In the genomic region with DNA sequence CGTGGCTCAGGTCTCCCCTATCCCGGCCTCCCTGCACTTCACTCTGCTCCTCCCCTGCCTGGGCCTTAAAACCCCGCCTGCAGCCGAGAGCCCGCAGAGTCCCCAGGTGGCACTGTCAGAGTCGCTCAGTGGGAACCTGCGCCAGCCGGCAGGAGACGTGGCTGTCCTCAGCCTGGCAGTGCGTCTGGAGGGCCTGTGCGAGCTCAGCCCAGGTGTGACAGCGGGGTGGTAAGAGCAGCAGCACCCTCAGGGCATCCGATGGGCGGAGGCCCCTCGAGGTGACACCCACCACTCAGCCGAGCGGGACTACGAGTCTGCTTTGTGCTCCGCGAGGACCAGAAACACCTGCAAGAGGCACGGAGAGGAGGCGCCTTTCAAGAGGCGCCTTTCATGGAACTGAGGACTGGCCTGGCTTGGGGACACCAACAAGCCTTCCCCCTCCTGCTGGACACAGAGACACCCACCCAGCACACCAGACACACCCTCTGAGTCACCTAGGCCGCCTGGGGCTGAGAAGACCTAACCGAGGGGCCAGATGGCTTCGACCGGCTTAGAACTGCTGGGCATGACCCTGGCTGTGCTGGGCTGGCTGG, we compare ENCODE assay signal across 1 cellular context.
TF ChIP-seq lines count a peak whose summit lies in the region.

A gene with protein sequence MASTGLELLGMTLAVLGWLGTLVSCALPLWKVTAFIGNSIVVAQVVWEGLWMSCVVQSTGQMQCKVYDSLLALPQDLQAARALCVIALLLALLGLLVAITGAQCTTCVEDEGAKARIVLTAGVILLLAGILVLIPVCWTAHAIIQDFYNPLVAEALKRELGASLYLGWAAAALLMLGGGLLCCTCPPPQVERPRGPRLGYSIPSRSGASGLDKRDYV (plus strand): TSS at position 96 of the 593 bp plus-strand sequence. CDS start 440 bp downstream, at position 536.

TF ChIP-seq in HepG2, 621 proteins besides CTCF, POLR2A, EP300 and RAD21 (continued from another document):
- TF ChIP-seq, protein P1, sequence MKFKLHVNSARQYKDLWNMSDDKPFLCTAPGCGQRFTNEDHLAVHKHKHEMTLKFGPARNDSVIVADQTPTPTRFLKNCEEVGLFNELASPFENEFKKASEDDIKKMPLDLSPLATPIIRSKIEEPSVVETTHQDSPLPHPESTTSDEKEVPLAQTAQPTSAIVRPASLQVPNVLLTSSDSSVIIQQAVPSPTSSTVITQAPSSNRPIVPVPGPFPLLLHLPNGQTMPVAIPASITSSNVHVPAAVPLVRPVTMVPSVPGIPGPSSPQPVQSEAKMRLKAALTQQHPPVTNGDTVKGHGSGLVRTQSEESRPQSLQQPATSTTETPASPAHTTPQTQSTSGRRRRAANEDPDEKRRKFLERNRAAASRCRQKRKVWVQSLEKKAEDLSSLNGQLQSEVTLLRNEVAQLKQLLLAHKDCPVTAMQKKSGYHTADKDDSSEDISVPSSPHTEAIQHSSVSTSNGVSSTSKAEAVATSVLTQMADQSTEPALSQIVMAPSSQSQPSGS (CRISPR knock-in tag; IDR thresholded peaks at IDR 0.05) = no peak
- TF ChIP-seq, protein P2, sequence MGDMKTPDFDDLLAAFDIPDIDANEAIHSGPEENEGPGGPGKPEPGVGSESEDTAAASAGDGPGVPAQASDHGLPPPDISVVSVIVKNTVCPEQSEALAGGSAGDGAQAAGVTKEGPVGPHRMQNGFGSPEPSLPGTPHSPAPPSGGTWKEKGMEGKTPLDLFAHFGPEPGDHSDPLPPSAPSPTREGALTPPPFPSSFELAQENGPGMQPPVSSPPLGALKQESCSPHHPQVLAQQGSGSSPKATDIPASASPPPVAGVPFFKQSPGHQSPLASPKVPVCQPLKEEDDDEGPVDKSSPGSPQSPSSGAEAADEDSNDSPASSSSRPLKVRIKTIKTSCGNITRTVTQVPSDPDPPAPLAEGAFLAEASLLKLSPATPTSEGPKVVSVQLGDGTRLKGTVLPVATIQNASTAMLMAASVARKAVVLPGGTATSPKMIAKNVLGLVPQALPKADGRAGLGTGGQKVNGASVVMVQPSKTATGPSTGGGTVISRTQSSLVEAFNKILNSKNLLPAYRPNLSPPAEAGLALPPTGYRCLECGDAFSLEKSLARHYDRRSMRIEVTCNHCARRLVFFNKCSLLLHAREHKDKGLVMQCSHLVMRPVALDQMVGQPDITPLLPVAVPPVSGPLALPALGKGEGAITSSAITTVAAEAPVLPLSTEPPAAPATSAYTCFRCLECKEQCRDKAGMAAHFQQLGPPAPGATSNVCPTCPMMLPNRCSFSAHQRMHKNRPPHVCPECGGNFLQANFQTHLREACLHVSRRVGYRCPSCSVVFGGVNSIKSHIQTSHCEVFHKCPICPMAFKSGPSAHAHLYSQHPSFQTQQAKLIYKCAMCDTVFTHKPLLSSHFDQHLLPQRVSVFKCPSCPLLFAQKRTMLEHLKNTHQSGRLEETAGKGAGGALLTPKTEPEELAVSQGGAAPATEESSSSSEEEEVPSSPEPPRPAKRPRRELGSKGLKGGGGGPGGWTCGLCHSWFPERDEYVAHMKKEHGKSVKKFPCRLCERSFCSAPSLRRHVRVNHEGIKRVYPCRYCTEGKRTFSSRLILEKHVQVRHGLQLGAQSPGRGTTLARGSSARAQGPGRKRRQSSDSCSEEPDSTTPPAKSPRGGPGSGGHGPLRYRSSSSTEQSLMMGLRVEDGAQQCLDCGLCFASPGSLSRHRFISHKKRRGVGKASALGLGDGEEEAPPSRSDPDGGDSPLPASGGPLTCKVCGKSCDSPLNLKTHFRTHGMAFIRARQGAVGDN (CRISPR knock-in tag; IDR thresholded peaks at IDR 0.05) = no peak
- TF ChIP-seq ARNT2 (CRISPR knock-in tag; IDR thresholded peaks at IDR 0.05; ENCODE audit: low read depth) = no peak
- 0 out of 2 replicates have a peak, but pooled peaks have one; percentile 34 for TF ChIP-seq ATF7-NPFF (CRISPR knock-in tag; IDR thresholded peaks at IDR 0.05; ENCODE audit: low read depth)
- TF ChIP-seq, protein P3, sequence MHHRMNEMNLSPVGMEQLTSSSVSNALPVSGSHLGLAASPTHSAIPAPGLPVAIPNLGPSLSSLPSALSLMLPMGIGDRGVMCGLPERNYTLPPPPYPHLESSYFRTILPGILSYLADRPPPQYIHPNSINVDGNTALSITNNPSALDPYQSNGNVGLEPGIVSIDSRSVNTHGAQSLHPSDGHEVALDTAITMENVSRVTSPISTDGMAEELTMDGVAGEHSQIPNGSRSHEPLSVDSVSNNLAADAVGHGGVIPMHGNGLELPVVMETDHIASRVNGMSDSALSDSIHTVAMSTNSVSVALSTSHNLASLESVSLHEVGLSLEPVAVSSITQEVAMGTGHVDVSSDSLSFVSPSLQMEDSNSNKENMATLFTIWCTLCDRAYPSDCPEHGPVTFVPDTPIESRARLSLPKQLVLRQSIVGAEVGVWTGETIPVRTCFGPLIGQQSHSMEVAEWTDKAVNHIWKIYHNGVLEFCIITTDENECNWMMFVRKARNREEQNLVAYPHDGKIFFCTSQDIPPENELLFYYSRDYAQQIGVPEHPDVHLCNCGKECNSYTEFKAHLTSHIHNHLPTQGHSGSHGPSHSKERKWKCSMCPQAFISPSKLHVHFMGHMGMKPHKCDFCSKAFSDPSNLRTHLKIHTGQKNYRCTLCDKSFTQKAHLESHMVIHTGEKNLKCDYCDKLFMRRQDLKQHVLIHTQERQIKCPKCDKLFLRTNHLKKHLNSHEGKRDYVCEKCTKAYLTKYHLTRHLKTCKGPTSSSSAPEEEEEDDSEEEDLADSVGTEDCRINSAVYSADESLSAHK (CRISPR knock-in tag; IDR thresholded peaks at IDR 0.05; ENCODE audit: borderline replicate concordance) = no peak
- TF ChIP-seq ZNF724P (CRISPR knock-in tag; IDR thresholded peaks at IDR 0.05; ENCODE audit: borderline replicate concordance) = no peak
- TF ChIP-seq CEBPB (IDR thresholded peaks at IDR 0.05; ENCODE audit: borderline replicate concordance, low read depth, low read length) = no peak
- TF ChIP-seq DNMT1 (CRISPR knock-in tag; IDR thresholded peaks at IDR 0.05) = no peak
